In the genomic region with DNA sequence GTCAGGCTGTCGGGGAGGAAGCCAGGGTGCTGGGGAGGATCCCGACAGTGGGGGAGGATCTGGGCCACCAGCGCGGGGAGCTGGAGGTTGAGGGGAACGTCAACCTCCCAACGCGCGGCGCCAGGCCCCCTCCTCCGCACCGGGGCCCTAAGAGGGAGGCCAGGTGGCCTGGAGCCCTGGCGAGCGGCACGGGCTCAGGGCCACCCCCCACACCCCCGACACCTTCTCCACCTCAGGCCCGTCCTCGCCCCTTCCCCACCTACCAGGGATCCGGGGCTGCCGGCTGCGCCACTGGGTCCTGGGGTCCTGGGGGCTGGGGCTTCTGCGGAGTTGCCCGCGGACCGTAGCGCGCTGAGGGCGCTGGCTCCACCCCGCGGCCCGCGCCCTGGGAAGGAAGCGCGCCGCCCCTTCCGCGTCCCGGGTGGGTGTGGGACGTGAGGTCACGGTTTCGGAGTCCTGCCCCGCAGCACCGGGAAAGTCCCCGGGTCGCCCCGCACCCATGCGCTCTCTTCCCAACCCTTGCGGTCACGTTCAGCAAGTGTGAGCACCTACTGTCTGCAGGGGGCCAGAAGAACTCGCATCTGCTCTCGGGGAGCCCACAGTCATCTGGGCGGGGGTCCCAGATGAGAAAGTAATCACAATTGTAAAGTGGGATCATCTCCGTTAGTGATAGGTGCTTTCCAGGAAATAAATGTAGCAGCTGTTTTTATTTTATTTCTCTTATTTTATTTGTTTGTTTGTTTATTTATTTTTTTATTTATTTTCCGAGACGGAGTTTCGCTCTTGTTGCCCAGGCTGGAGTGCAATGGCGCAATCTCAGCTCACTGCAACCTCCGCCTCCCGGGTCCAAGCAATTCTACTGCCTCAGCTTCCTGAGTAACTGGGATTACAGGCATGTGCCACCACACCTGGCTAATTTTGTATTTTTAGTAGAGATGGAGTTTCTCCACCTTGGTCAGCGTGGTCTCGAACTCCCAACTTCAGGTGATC, we compare ENCODE assay signal across 8 cellular contexts. TPM values are rescaled to one million over a fixed set of nuclear protein-coding genes. Genes with fewer than 3 reads are reported as not detected.
A peak's percentile ranks its signal among the peaks of the same experiment; 100 is the strongest.
DNase-seq lines count a peak whose midpoint lies in the region; ATAC-seq, FAIRE-seq and TF ChIP-seq lines count a peak whose summit lies in the region.

TSS of gene TICAM1 (minus strand) at position 362 of the 990 bp plus-strand sequence. CDS start 13,335 bp downstream, outside the sequence.

- peak within 1 kb of the TSS; percentile 86 for H3K9ac ChIP-seq in neuronal stem cell (ENCODE audit: low read depth, low read length, poor library complexity)

- peaks cover 1% of the 10 kb centered on the region for H3K79me1 ChIP-seq in neuronal stem cell (ENCODE audit: low read depth, low read length)

- no peak within 1 kb of the TSS for H2BK5ac ChIP-seq in neuronal stem cell (ENCODE audit: low read length)

- H3K36me3 ChIP-seq in neuronal stem cell (replicated peaks in 1 of 2; ENCODE audit: control insufficient read depth in 2 of 2, insufficient read depth in 2 of 2, low read length in 2 of 2) (no peaks in the 10 kb centered on the region), suprapubic skin (no peaks in the 10 kb centered on the region)

- peak; percentile 80 for ATAC-seq in HG02759 (IDR thresholded peaks at IDR 0.05; ENCODE audit: unreplicated experiment)

- no peak within 1 kb of the TSS for H3K4ac ChIP-seq in neuronal stem cell (ENCODE audit: low read length)

- no peak within 1 kb of the TSS for H3K27ac ChIP-seq in neuronal stem cell (replicated peaks; ENCODE audit: low read length)
- H3K27ac ChIP-seq in suprapubic skin, result peak within 1 kb of the TSS; percentile 93

- H2BK15ac ChIP-seq in neuronal stem cell (ENCODE audit: low read length), result peak within 1 kb of the TSS; percentile 97

- peak within 1 kb of the TSS; percentile 95 to 96 for H3K4me3 ChIP-seq in foreskin fibroblast (ENCODE audit: low read depth in 1 of 2, low read length in 2 of 2)
- H3K4me3 ChIP-seq in neuronal stem cell (ENCODE audit: low read length in 2 of 2), result peak within 1 kb of the TSS; percentile 45 to 72
- peak within 1 kb of the TSS; percentile 94 for H3K4me3 ChIP-seq in suprapubic skin

- H2AFZ ChIP-seq in neuronal stem cell (ENCODE audit: low read length), result peak within 1 kb of the TSS; percentile 98

- peak within 1 kb of the TSS; percentile 84 for H2AK5ac ChIP-seq in neuronal stem cell (ENCODE audit: low read depth, low read length)

- in situ Hi-C loops in GM13977 (cut with MboI; ENCODE audit: low pct_unique_long_range_greater_than_20kb, low sequenced_read_pairs, unreplicated experiment), result no loop called here

- no peak for TF ChIP-seq CTCF in GM13977 (IDR thresholded peaks at IDR 0.05; ENCODE audit: extremely low read depth, insufficient read depth, missing control alignments)
- no peak for TF ChIP-seq CTCF in foreskin fibroblast (IDR thresholded peaks at IDR 0.05; ENCODE audit: low read depth, low read length)
- TF ChIP-seq CTCF in suprapubic skin (IDR thresholded peaks at IDR 0.05), result peak in 1 of 2 donors; percentile 11

- peaks cover 0 to 13% (median 7%) of the 10 kb centered on the region in 3 experiments for H3K27me3 ChIP-seq in neuronal stem cell (ENCODE audit: control insufficient read depth in 3 of 3, insufficient read depth in 3 of 3, low read depth in 1 of 3, low read length in 3 of 3)
- no peaks in the 10 kb centered on the region for H3K27me3 ChIP-seq in suprapubic skin

- H3K4me2 ChIP-seq in neuronal stem cell (ENCODE audit: insufficient read depth, low read length, poor library complexity, severe bottlenecking), result peak within 1 kb of the TSS; percentile 89

- H3K18ac ChIP-seq in neuronal stem cell (ENCODE audit: low read length), result peak within 1 kb of the TSS; percentile 88

- peak; percentile 45 to 82 for TF ChIP-seq POLR2A in suprapubic skin (IDR thresholded peaks at IDR 0.05)

- peak within 1 kb of the TSS; percentile 54 for H2BK120ac ChIP-seq in neuronal stem cell (ENCODE audit: low read depth, low read length)

- H4K8ac ChIP-seq in neuronal stem cell (ENCODE audit: low read depth, low read length), result peak within 1 kb of the TSS; percentile 92

- H4K91ac ChIP-seq in neuronal stem cell (ENCODE audit: low read depth, low read length, poor library complexity), result no peak within 1 kb of the TSS

- peaks cover 0 to 4% of the 10 kb centered on the region in 2 donors for H3K9me3 ChIP-seq in neuronal stem cell (replicated peaks in 1 of 2; ENCODE audit: control insufficient read depth in 2 of 2, insufficient read depth in 1 of 2, low read depth in 1 of 2, low read length in 2 of 2)
- H3K9me3 ChIP-seq in suprapubic skin, result no peaks in the 10 kb centered on the region

- no peak within 1 kb of the TSS for H2BK12ac ChIP-seq in neuronal stem cell (ENCODE audit: low read length)

- FAIRE-seq in RCC 7860 (lab: Jason Lieb, UNC), result no peak

- DNase-seq in GM13977 (ENCODE audit: low spot score) (peak; percentile 80), RCC 7860 (ENCODE audit: low spot score) (peak; percentile 55), foreskin fibroblast (peak; percentile 59 to 87), neuronal stem cell (ENCODE audit: low spot score) (no peak), suprapubic skin (ENCODE audit: low spot score in 2 of 2) (peak; percentile 85 to 86), NCI-H524 (lab: John Stamatoyannopoulos, UW) (no peak)
- peak; percentile 81 for DNase-seq in activated T-helper 9 cell treated with anti-CD3 and anti-CD28 coated beads, Interleukin-2, amount 50 U/mL, for 16 hours (ENCODE audit: low read depth)

- peak within 1 kb of the TSS; percentile 10 for H3K14ac ChIP-seq in neuronal stem cell (ENCODE audit: low read length)

- H3K23ac ChIP-seq in neuronal stem cell (ENCODE audit: low read depth, low read length, poor library complexity), result no peak within 1 kb of the TSS

- WGBS in neuronal stem cell (ENCODE audit: extremely low coverage in 2 of 2, insufficient read length in 2 of 2, insufficient replicate concordance in 1 of 2), 2 donors, result no CpG with 5 or more reads among the region's 60 CpGs
- WGBS in suprapubic skin, result 6% methylated on average over 39 of the region's 60 CpGs

- no peak for TF ChIP-seq EP300 in suprapubic skin (IDR thresholded peaks at IDR 0.05)

- H3K4me1 ChIP-seq in neuronal stem cell (ENCODE audit: control insufficient read depth in 2 of 2, insufficient read depth in 1 of 2, low read depth in 1 of 2, low read length in 2 of 2), result peaks cover 0 to 1% of the 10 kb centered on the region in 2 donors
- H3K4me1 ChIP-seq in suprapubic skin, result peaks cover 28% of the 10 kb centered on the region

RNA-seq across cellular contexts. Expression of gene TICAM1, which starts in this region (rescaled TPM):
- polyA plus RNA-seq in neuronal stem cell (2013, experiment 1 of 2), result 1.4 TPM
- polyA plus RNA-seq in neuronal stem cell (2013, experiment 2 of 2), result 1.5 TPM
- total RNA-seq in suprapubic skin, result 10 to 100 TPM; 16.5 to 28.3 (median 20.3) TPM

Comparison
In these comparisons a context has a peak if more than half of its experiments do, and no peak if none do; other contexts are left out.
1. DNase-seq: peak in GM13977 (single experiment), RCC 7860 (single experiment), activated T-helper 9 cell treated with anti-CD3 and anti-CD28 coated beads, Interleukin-2, amount 50 U/mL, for 16 hours (single experiment), foreskin fibroblast (2 of 2) and suprapubic skin (2 of 2); none in neuronal stem cell (single experiment) and NCI-H524 (0 of 2).
2. Peak in every context shown above with its lines, with median percentiles within 50 percentile points of each other: H3K4me3 ChIP-seq.